1 cellular context compared by ENCODE assay signal in genomic region chr17:3964203-3965122, GRCh38.
TF ChIP-seq lines count a peak whose summit lies in the region.

ATP2A3 (minus strand) TSS chr17:3964437; CDS start chr17:3964291, 146 bp downstream.

TF ChIP-seq in neural cell, 6 proteins besides CTCF, POLR2A, EP300 and RAD21 (continued from another document):
- TF ChIP-seq REST (IDR thresholded peaks at IDR 0.05; ENCODE audit: borderline replicate concordance): no peak
